8 cellular contexts compared by ENCODE assay signal in genomic region chr9:92964981-92965758, GRCh38. TPM values are rescaled to one million over a fixed set of nuclear protein-coding genes. Genes with fewer than 3 reads are reported as not detected.
DNase-seq lines count a peak whose midpoint lies in the region; ATAC-seq and TF ChIP-seq lines count a peak whose summit lies in the region.

No MANE protein-coding gene starts in this region.

- H2AFZ ChIP-seq in DND-41 (ENCODE audit: low read depth, low read length) = peak overlapping the region; percentile 74

- H3K27ac Mint-ChIP-seq in activated naive CD4-positive, alpha-beta T cell treated with anti-CD3 and anti-CD28 coated beads for 36 hours = peak overlapping the region; percentile 100
- H3K27ac Mint-ChIP-seq in naive B cell = peak overlapping the region; percentile 92 to 99 (median 98)

- H3K4me3 Mint-ChIP-seq in activated naive CD4-positive, alpha-beta T cell treated with anti-CD3 and anti-CD28 coated beads for 36 hours = peak overlapping the region; percentile 99
- peak overlapping the region; percentile 90 to 100 (median 99) for H3K4me3 Mint-ChIP-seq in naive B cell

- H3K9me3 ChIP-seq in DND-41 (ENCODE audit: insufficient read depth, low read length, severe bottlenecking) = no peaks in the 10 kb centered on the region

- peaks cover 13% of the 10 kb centered on the region for H3K9me3 Mint-ChIP-seq in activated naive CD4-positive, alpha-beta T cell treated with anti-CD3 and anti-CD28 coated beads for 36 hours
- peaks cover 0 to 3% (median 0%) of the 10 kb centered on the region in 7 donors for H3K9me3 Mint-ChIP-seq in naive B cell

- peak overlapping the region; percentile 92 for H3K9ac ChIP-seq in DND-41 (ENCODE audit: low read depth, low read length)

- peak; percentile 35 for ATAC-seq in DND-41 (ENCODE audit: insufficient read depth, low read depth)
- ATAC-seq in naive B cell (ENCODE audit: low read depth in 2 of 2) = no peak

- peaks cover 53% of the 10 kb centered on the region for H3K36me3 Mint-ChIP-seq in activated naive CD4-positive, alpha-beta T cell treated with anti-CD3 and anti-CD28 coated beads for 36 hours (ENCODE audit: low read depth)
- H3K36me3 Mint-ChIP-seq in naive B cell = no peaks in the 10 kb centered on the region

- peaks cover 73% of the 10 kb centered on the region for H3K79me2 ChIP-seq in DND-41 (ENCODE audit: insufficient read depth, low read length)

- peak overlapping the region; percentile 86 for H3K4me2 ChIP-seq in DND-41 (ENCODE audit: insufficient read depth, low read length)

- H3K27me3 Mint-ChIP-seq in activated naive CD4-positive, alpha-beta T cell treated with anti-CD3 and anti-CD28 coated beads for 36 hours (ENCODE audit: low read depth) = no peaks in the 10 kb centered on the region
- H3K27me3 Mint-ChIP-seq in naive B cell = no peaks in the 10 kb centered on the region

- DNase-seq in DND-41 (peak; percentile 47), HL-60 (ENCODE audit: low read depth in 1 of 2, low spot score in 1 of 2) (peak in 1 of 2 experiments; percentile 76), naive B cell (peak; percentile 30), nucleus accumbens (lab: John Stamatoyannopoulos, UW) (no peak), GM19240 (ENCODE audit: insufficient read length, low spot score) (no peak), NCI-H1694 (lab: John Stamatoyannopoulos, UW) (no peak), dermis blood vessel endothelial cell (no peak)
- DNase-seq in activated naive CD4-positive, alpha-beta T cell treated with anti-CD3 and anti-CD28 coated beads for 36 hours = peak; percentile 64

- H4K20me1 ChIP-seq in DND-41 (ENCODE audit: insufficient read depth, low read length) = peaks cover 19% of the 10 kb centered on the region

- TF ChIP-seq CTCF in DND-41 (IDR thresholded peaks at IDR 0.05; ENCODE audit: borderline replicate concordance, extremely low read depth, low read length, poor library complexity, severe bottlenecking) (no peak), HL-60 (IDR thresholded peaks at IDR 0.05; ENCODE audit: insufficient read depth, low read length) (no peak)

- peaks cover 31% of the 10 kb centered on the region for H3K36me3 ChIP-seq in DND-41 (ENCODE audit: insufficient read depth, low read length)

- H3K27ac ChIP-seq in DND-41 (ENCODE audit: low read length) (peak overlapping the region; percentile 95), HL-60 (replicated peaks) (peak overlapping the region; percentile 77)

- CTCF ChIA-PET in activated naive CD4-positive, alpha-beta T cell treated with anti-CD3 and anti-CD28 coated beads for 36 hours (lab: Charles Lee) = interaction anchor here (0.7 to 1.8 kb wide), 4 partner anchors 8 to 95 kb away, joined by 4 to 12 read pairs (median 6); no protein-coding TSS in a partner anchor

- H3K4me1 ChIP-seq in DND-41 (ENCODE audit: insufficient read depth, low read length) = peaks cover 56% of the 10 kb centered on the region

- H3K4me3 ChIP-seq in DND-41 (ENCODE audit: low read depth in 1 of 2, low read length in 2 of 2) = peak overlapping the region; percentile 29 to 70
- peak overlapping the region; percentile 62 for H3K4me3 ChIP-seq in HL-60 (replicated peaks; ENCODE audit: insufficient read depth, low read length)

- intact Hi-C loops in activated naive CD4-positive, alpha-beta T cell treated with anti-CD3 and anti-CD28 coated beads for 36 hours (cut with micrococcal nuclease) = loop anchor here (1.0 to 2.0 kb wide), 5 partner anchors 11 to 181 kb away; no protein-coding TSS in a partner anchor

- H3K27me3 ChIP-seq in DND-41 (ENCODE audit: insufficient read depth, low read length, poor library complexity) (no peaks in the 10 kb centered on the region), HL-60 (ENCODE audit: insufficient read depth, poor library complexity, severe bottlenecking) (no peaks in the 10 kb centered on the region)

- H3K4me1 Mint-ChIP-seq in activated naive CD4-positive, alpha-beta T cell treated with anti-CD3 and anti-CD28 coated beads for 36 hours (ENCODE audit: low read depth) = peaks cover 61% of the 10 kb centered on the region
- H3K4me1 Mint-ChIP-seq in naive B cell = peaks cover 60 to 81% (median 77%) of the 10 kb centered on the region in 3 donors

RNA-seq across cellular contexts. Expression of gene FGD3, which starts 17.8 kb away (rescaled TPM):
- total RNA-seq in activated naive CD4-positive, alpha-beta T cell treated with anti-CD3 and anti-CD28 coated beads for 36 hours = 10 to 100 TPM; 57.7 to 58.8 TPM
- 100 to 1,000 TPM in 1 of 6 donors, 10 to 100 TPM in 5; 37.0 to 115 (median 65.8) TPM for polyA plus RNA-seq in naive B cell (ENCODE audit: low read depth in 6 of 6)
- total RNA-seq in dermis blood vessel endothelial cell = 0.17 TPM in 1 of 2 replicates, not detected in the other

Comparison
In these comparisons a context has a peak if more than half of its experiments do, and no peak if none do; other contexts are left out.
1. DNase-seq: peak in DND-41 (single experiment), activated naive CD4-positive, alpha-beta T cell treated with anti-CD3 and anti-CD28 coated beads for 36 hours (single experiment) and naive B cell (single experiment); none in nucleus accumbens (0 of 56), GM19240 (single experiment), NCI-H1694 (single experiment) and dermis blood vessel endothelial cell (single experiment).
2. RNA of gene FGD3, which starts 17.8 kb away (total RNA-seq): 57.7 to 58.8 TPM in activated naive CD4-positive, alpha-beta T cell treated with anti-CD3 and anti-CD28 coated beads for 36 hours; 0.17 TPM in dermis blood vessel endothelial cell; every median in the first group is over 10 times any median in the second.